1 cellular context compared by ENCODE assay signal in genomic region chr1:24501371-24502167, GRCh38.
TF ChIP-seq lines count a peak whose summit lies in the region.

No MANE protein-coding gene starts in this region.

TF ChIP-seq in HepG2, 621 proteins besides CTCF, POLR2A, EP300 and RAD21 (continued from another document and continues in another):
- TF ChIP-seq ZNF350 (CRISPR knock-in tag; IDR thresholded peaks at IDR 0.05; ENCODE audit: borderline replicate concordance, low read depth) (0 out of 2 replicates have a peak, but pooled peaks have one; percentile 3), PLSCR1 (CRISPR knock-in tag; IDR thresholded peaks at IDR 0.05; ENCODE audit: borderline replicate concordance) (no peak), FOXJ3 (CRISPR knock-in tag; IDR thresholded peaks at IDR 0.05; ENCODE audit: borderline replicate concordance) (no peak), NR2F6 (IDR thresholded peaks at IDR 0.05) (no peak), NR2F6 (CRISPR knock-in tag; IDR thresholded peaks at IDR 0.05) (peak; percentile 15; the same call in 1 of the 2 replicates), CEBPB (IDR thresholded peaks at IDR 0.05; ENCODE audit: borderline replicate concordance, low read depth, low read length) (no peak), SALL2 (CRISPR knock-in tag; IDR thresholded peaks at IDR 0.05) (no peak), SOX13 (IDR thresholded peaks at IDR 0.05) (no peak), SOX13 (CRISPR knock-in tag; conservative IDR thresholded peaks at IDR 0.05 in 1 of 2, IDR thresholded peaks at IDR 0.05 in 1 of 2) (no peak), KDM1A (CRISPR knock-in tag; IDR thresholded peaks at IDR 0.05) (peak; percentile 39; the same call in 1 of the 2 replicates), ERF (CRISPR knock-in tag; IDR thresholded peaks at IDR 0.05) (no peak), ZNF10 (CRISPR knock-in tag; IDR thresholded peaks at IDR 0.05; ENCODE audit: borderline replicate concordance, low read depth) (no peak), ZMAT3 (CRISPR knock-in tag; conservative IDR thresholded peaks at IDR 0.05) (no peak), GFI1 (CRISPR knock-in tag; IDR thresholded peaks at IDR 0.05; ENCODE audit: borderline replicate concordance) (peak; percentile 53; the same call in 1 of the 2 replicates), AGO2 (optimal IDR thresholded peaks at IDR 0.05; ENCODE audit: low read depth, low read length) (no peak), ELF3 (CRISPR knock-in tag; IDR thresholded peaks at IDR 0.05) (peak; percentile 45; the same call in 1 of the 2 replicates), PAX8 (CRISPR knock-in tag; IDR thresholded peaks at IDR 0.05; ENCODE audit: borderline replicate concordance) (no peak), ETV5 (CRISPR knock-in tag; IDR thresholded peaks at IDR 0.05; ENCODE audit: borderline replicate concordance) (peak; percentile 44; the same call in 1 of the 2 replicates), ZNF335 (CRISPR knock-in tag; IDR thresholded peaks at IDR 0.05) (peak; percentile 9; the same call in 1 of the 2 replicates), FOXO1 (CRISPR knock-in tag; IDR thresholded peaks at IDR 0.05) (no peak), ZNF747 (CRISPR knock-in tag; IDR thresholded peaks at IDR 0.05; ENCODE audit: borderline replicate concordance) (peak; percentile 60; the same call in 1 of the 2 replicates), RCOR2 (CRISPR knock-in tag; IDR thresholded peaks at IDR 0.05) (0 out of 2 replicates have a peak, but pooled peaks have one; percentile 5), BCLAF1 (IDR thresholded peaks at IDR 0.05) (no peak), ZNF343 (CRISPR knock-in tag; IDR thresholded peaks at IDR 0.05) (no peak), TEAD3 (CRISPR knock-in tag; optimal IDR thresholded peaks at IDR 0.05; ENCODE audit: borderline replicate concordance) (no peak), ZNF407 (CRISPR knock-in tag; IDR thresholded peaks at IDR 0.05; ENCODE audit: not compliant biosample characterization) (no peak), REXO4 (CRISPR knock-in tag; IDR thresholded peaks at IDR 0.05; ENCODE audit: borderline replicate concordance) (no peak), ZNF773 (CRISPR knock-in tag; IDR thresholded peaks at IDR 0.05; ENCODE audit: borderline replicate concordance) (no peak), SATB2 (CRISPR knock-in tag; IDR thresholded peaks at IDR 0.05) (no peak), TFDP1 (CRISPR knock-in tag; IDR thresholded peaks at IDR 0.05; ENCODE audit: borderline replicate concordance) (no peak), ZNF556 (CRISPR knock-in tag; IDR thresholded peaks at IDR 0.05; ENCODE audit: borderline replicate concordance) (no peak), NR2C2 (CRISPR knock-in tag; IDR thresholded peaks at IDR 0.05; ENCODE audit: borderline replicate concordance) (0 out of 2 replicates have a peak, but pooled peaks have one; percentile 15), CHD4 (IDR thresholded peaks at IDR 0.05; ENCODE audit: borderline replicate concordance, low read length) (0 out of 2 replicates have a peak, but pooled peaks have one; percentile 19), MED13 (CRISPR knock-in tag; IDR thresholded peaks at IDR 0.05) (no peak), ZNF232 (CRISPR knock-in tag; IDR thresholded peaks at IDR 0.05; ENCODE audit: borderline replicate concordance) (peak; percentile 90; the same call in 1 of the 2 replicates), GABPA (IDR thresholded peaks at IDR 0.05; ENCODE audit: low read depth, low read length) (no peak), GABPA (CRISPR knock-in tag; IDR thresholded peaks at IDR 0.05; ENCODE audit: low read depth) (peak; percentile 63), ZNF543 (CRISPR knock-in tag; IDR thresholded peaks at IDR 0.05) (no peak), JDP2 (CRISPR knock-in tag; IDR thresholded peaks at IDR 0.05; ENCODE audit: borderline replicate concordance) (no peak), SKI (IDR thresholded peaks at IDR 0.05; ENCODE audit: partially characterized antibody) (no peak), SPEN (CRISPR knock-in tag; IDR thresholded peaks at IDR 0.05; ENCODE audit: low read depth) (no peak), CERS6 (CRISPR knock-in tag; IDR thresholded peaks at IDR 0.05) (no peak), RNF219 (CRISPR knock-in tag; IDR thresholded peaks at IDR 0.05) (no peak), ZFP36L2 (CRISPR knock-in tag; IDR thresholded peaks at IDR 0.05) (no peak), HDAC6 (IDR thresholded peaks at IDR 0.05; ENCODE audit: low read depth, low read length) (no peak), ZFY (CRISPR knock-in tag; IDR thresholded peaks at IDR 0.05) (0 out of 2 replicates have a peak, but pooled peaks have one; percentile 7), SALL1 (CRISPR knock-in tag; IDR thresholded peaks at IDR 0.05) (no peak; the same call in 1 of the 2 replicates), IKZF4 (CRISPR knock-in tag; IDR thresholded peaks at IDR 0.05; ENCODE audit: borderline replicate concordance, low read depth, not compliant biosample characterization) (no peak)
- TF ChIP-seq, protein P1, sequence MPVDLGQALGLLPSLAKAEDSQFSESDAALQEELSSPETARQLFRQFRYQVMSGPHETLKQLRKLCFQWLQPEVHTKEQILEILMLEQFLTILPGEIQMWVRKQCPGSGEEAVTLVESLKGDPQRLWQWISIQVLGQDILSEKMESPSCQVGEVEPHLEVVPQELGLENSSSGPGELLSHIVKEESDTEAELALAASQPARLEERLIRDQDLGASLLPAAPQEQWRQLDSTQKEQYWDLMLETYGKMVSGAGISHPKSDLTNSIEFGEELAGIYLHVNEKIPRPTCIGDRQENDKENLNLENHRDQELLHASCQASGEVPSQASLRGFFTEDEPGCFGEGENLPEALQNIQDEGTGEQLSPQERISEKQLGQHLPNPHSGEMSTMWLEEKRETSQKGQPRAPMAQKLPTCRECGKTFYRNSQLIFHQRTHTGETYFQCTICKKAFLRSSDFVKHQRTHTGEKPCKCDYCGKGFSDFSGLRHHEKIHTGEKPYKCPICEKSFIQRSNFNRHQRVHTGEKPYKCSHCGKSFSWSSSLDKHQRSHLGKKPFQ (CRISPR knock-in tag; IDR thresholded peaks at IDR 0.05; ENCODE audit: insufficient replicate concordance), result peak; percentile 10
